Comparison of ENCODE assay signal across 2 cellular contexts in the genomic region with DNA sequence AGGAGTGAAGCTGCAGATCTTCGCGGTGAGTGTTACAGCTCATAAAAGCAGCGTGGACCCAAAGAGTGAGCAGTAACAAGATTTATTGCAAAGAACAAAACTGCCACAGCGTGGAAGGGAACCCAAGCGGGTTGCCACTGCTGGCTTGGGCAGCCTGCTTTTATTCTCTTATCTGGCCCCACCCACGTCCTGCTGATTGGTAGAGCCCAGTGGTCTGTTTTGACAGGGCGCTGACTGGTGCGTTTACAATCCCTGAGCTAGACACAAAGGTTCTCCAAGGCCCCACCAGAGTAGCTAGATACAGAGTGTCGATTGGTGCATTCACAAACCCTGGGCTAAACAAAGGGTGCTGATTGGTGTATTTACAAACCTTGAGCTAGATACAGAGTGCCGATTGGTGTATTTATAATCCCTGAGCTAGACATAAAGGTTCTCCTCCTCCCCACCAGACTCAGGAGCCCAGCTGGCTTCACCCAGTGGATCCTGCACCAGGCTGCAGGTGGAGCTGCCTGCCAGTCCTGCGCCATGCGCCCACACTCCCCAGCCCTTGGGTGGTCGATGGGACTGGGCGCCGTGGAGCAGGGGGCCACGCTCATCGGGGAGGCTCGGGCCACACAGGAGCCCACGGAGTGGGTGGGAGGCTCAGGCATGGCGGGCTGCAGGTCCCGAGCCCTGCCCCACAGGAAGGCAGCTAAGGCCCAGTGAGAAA.
TF ChIP-seq lines count a peak whose summit lies in the region.
"Not testable (repeated sequence)": the region's sequence is repeated elsewhere in the genome, so short reads cannot be mapped to it uniquely, and the experiment has no call there.

No MANE protein-coding gene starts in this region.

TF ChIP-seq in HEK293T, 16 proteins besides CTCF, POLR2A, EP300 and RAD21:
- TF ChIP-seq, protein P1, sequence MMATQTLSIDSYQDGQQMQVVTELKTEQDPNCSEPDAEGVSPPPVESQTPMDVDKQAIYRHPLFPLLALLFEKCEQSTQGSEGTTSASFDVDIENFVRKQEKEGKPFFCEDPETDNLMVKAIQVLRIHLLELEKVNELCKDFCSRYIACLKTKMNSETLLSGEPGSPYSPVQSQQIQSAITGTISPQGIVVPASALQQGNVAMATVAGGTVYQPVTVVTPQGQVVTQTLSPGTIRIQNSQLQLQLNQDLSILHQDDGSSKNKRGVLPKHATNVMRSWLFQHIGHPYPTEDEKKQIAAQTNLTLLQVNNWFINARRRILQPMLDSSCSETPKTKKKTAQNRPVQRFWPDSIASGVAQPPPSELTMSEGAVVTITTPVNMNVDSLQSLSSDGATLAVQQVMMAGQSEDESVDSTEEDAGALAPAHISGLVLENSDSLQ (IDR thresholded peaks at IDR 0.05) = 0 out of 2 replicates have a peak, but pooled peaks have one; percentile 16

TF ChIP-seq in HepG2, 621 proteins besides CTCF, POLR2A, EP300 and RAD21:
- TF ChIP-seq, protein P2, sequence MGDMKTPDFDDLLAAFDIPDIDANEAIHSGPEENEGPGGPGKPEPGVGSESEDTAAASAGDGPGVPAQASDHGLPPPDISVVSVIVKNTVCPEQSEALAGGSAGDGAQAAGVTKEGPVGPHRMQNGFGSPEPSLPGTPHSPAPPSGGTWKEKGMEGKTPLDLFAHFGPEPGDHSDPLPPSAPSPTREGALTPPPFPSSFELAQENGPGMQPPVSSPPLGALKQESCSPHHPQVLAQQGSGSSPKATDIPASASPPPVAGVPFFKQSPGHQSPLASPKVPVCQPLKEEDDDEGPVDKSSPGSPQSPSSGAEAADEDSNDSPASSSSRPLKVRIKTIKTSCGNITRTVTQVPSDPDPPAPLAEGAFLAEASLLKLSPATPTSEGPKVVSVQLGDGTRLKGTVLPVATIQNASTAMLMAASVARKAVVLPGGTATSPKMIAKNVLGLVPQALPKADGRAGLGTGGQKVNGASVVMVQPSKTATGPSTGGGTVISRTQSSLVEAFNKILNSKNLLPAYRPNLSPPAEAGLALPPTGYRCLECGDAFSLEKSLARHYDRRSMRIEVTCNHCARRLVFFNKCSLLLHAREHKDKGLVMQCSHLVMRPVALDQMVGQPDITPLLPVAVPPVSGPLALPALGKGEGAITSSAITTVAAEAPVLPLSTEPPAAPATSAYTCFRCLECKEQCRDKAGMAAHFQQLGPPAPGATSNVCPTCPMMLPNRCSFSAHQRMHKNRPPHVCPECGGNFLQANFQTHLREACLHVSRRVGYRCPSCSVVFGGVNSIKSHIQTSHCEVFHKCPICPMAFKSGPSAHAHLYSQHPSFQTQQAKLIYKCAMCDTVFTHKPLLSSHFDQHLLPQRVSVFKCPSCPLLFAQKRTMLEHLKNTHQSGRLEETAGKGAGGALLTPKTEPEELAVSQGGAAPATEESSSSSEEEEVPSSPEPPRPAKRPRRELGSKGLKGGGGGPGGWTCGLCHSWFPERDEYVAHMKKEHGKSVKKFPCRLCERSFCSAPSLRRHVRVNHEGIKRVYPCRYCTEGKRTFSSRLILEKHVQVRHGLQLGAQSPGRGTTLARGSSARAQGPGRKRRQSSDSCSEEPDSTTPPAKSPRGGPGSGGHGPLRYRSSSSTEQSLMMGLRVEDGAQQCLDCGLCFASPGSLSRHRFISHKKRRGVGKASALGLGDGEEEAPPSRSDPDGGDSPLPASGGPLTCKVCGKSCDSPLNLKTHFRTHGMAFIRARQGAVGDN (CRISPR knock-in tag; IDR thresholded peaks at IDR 0.05) = peak; percentile 20; the same call in 1 of the 2 replicates
- TF ChIP-seq, protein P3, sequence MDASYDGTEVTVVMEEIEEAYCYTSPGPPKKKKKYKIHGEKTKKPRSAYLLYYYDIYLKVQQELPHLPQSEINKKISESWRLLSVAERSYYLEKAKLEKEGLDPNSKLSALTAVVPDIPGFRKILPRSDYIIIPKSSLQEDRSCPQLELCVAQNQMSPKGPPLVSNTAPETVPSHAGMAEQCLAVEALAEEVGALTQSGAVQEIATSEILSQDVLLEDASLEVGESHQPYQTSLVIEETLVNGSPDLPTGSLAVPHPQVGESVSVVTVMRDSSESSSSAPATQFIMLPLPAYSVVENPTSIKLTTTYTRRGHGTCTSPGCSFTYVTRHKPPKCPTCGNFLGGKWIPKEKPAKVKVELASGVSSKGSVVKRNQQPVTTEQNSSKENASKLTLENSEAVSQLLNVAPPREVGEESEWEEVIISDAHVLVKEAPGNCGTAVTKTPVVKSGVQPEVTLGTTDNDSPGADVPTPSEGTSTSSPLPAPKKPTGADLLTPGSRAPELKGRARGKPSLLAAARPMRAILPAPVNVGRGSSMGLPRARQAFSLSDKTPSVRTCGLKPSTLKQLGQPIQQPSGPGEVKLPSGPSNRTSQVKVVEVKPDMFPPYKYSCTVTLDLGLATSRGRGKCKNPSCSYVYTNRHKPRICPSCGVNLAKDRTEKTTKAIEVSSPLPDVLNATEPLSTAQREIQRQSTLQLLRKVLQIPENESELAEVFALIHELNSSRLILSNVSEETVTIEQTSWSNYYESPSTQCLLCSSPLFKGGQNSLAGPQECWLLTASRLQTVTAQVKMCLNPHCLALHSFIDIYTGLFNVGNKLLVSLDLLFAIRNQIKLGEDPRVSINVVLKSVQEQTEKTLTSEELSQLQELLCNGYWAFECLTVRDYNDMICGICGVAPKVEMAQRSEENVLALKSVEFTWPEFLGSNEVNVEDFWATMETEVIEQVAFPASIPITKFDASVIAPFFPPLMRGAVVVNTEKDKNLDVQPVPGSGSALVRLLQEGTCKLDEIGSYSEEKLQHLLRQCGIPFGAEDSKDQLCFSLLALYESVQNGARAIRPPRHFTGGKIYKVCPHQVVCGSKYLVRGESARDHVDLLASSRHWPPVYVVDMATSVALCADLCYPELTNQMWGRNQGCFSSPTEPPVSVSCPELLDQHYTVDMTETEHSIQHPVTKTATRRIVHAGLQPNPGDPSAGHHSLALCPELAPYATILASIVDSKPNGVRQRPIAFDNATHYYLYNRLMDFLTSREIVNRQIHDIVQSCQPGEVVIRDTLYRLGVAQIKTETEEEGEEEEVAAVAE (CRISPR knock-in tag; IDR thresholded peaks at IDR 0.05; ENCODE audit: borderline replicate concordance) = peak; percentile 78; the same call in 1 of the 2 replicates
- TF ChIP-seq ZMYM4 (CRISPR knock-in tag; IDR thresholded peaks at IDR 0.05) (peak; percentile 69), NFYB (CRISPR knock-in tag; IDR thresholded peaks at IDR 0.05) (peak; percentile 80; the same call in 1 of the 2 replicates), NFYC (CRISPR knock-in tag; IDR thresholded peaks at IDR 0.05) (peak; percentile 84), TBX2 (CRISPR knock-in tag; IDR thresholded peaks at IDR 0.05; ENCODE audit: borderline replicate concordance) (peak; percentile 29; the same call in 1 of the 2 replicates), ZBTB38 (CRISPR knock-in tag; IDR thresholded peaks at IDR 0.05) (peak; percentile 63; the same call in 1 of the 2 replicates), POLR2AphosphoS5 (IDR thresholded peaks at IDR 0.05; ENCODE audit: low read depth, low read length) (0 out of 2 replicates have a peak, but pooled peaks have one; percentile 38), SOX6 (CRISPR knock-in tag; IDR thresholded peaks at IDR 0.05) (0 out of 2 replicates have a peak, but pooled peaks have one; percentile 8), POGZ (CRISPR knock-in tag; IDR thresholded peaks at IDR 0.05) (peak; percentile 54), GATA4 (IDR thresholded peaks at IDR 0.05; ENCODE audit: borderline replicate concordance, low read depth) (peak; percentile 11; the same call in 1 of the 2 replicates)
- TF ChIP-seq, protein P4, sequence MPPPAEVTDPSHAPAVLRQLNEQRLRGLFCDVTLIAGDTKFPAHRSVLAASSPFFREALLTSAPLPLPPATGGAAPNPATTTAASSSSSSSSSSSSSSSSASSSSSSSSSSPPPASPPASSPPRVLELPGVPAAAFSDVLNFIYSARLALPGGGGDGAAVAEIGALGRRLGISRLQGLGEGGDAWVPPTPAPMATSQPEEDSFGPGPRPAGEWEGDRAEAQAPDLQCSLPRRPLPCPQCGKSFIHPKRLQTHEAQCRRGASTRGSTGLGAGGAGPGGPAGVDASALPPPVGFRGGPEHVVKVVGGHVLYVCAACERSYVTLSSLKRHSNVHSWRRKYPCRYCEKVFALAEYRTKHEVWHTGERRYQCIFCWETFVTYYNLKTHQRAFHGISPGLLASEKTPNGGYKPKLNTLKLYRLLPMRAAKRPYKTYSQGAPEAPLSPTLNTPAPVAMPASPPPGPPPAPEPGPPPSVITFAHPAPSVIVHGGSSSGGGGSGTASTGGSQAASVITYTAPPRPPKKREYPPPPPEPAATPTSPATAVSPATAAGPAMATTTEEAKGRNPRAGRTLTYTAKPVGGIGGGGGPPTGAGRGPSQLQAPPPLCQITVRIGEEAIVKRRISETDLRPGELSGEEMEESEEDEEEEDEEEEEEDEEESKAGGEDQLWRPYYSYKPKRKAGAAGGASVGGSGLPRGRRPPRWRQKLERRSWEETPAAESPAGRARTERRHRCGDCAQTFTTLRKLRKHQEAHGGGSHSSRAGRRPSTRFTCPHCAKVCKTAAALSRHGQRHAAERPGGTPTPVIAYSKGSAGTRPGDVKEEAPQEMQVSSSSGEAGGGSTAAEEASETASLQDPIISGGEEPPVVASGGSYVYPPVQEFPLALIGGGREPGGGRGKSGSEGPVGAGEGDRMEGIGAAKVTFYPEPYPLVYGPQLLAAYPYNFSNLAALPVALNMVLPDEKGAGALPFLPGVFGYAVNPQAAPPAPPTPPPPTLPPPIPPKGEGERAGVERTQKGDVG (CRISPR knock-in tag; IDR thresholded peaks at IDR 0.05; ENCODE audit: borderline replicate concordance) = peak; percentile 87; the same call in 1 of the 2 replicates
- TF ChIP-seq, protein P5, sequence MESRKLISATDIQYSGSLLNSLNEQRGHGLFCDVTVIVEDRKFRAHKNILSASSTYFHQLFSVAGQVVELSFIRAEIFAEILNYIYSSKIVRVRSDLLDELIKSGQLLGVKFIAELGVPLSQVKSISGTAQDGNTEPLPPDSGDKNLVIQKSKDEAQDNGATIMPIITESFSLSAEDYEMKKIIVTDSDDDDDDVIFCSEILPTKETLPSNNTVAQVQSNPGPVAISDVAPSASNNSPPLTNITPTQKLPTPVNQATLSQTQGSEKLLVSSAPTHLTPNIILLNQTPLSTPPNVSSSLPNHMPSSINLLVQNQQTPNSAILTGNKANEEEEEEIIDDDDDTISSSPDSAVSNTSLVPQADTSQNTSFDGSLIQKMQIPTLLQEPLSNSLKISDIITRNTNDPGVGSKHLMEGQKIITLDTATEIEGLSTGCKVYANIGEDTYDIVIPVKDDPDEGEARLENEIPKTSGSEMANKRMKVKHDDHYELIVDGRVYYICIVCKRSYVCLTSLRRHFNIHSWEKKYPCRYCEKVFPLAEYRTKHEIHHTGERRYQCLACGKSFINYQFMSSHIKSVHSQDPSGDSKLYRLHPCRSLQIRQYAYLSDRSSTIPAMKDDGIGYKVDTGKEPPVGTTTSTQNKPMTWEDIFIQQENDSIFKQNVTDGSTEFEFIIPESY (CRISPR knock-in tag; IDR thresholded peaks at IDR 0.05) = peak; percentile 64; the same call in 1 of the 2 replicates
- not testable (repeated sequence) for TF ChIP-seq SOX6 (IDR thresholded peaks at IDR 0.05)
- TF ChIP-seq, protein P6, sequence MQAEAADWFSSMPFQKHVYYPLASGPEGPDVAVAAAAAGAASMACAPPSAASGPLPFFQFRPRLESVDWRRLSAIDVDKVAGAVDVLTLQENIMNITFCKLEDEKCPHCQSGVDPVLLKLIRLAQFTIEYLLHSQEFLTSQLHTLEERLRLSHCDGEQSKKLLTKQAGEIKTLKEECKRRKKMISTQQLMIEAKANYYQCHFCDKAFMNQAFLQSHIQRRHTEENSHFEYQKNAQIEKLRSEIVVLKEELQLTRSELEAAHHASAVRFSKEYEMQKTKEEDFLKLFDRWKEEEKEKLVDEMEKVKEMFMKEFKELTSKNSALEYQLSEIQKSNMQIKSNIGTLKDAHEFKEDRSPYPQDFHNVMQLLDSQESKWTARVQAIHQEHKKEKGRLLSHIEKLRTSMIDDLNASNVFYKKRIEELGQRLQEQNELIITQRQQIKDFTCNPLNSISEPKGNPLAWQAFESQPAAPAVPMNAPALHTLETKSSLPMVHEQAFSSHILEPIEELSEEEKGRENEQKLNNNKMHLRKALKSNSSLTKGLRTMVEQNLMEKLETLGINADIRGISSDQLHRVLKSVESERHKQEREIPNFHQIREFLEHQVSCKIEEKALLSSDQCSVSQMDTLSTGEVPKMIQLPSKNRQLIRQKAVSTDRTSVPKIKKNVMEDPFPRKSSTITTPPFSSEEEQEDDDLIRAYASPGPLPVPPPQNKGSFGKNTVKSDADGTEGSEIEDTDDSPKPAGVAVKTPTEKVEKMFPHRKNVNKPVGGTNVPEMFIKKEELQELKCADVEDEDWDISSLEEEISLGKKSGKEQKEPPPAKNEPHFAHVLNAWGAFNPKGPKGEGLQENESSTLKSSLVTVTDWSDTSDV (CRISPR knock-in tag; IDR thresholded peaks at IDR 0.05) = 0 out of 2 replicates have a peak, but pooled peaks have one; percentile 41
